Comparison of ENCODE assay signal across 8 cellular contexts in genomic region chr2:74502720-74503505, GRCh38. TPM values are rescaled to one million over a fixed set of nuclear protein-coding genes. Genes with fewer than 3 reads are reported as not detected.
DNase-seq lines count a peak whose midpoint lies in the region; ATAC-seq and TF ChIP-seq lines count a peak whose summit lies in the region.

No MANE protein-coding gene starts in this region.

- in situ Hi-C loops in Panc1 (cut with HindIII; ENCODE audit: low pct_unique_long_range_greater_than_20kb, low sequenced_read_pairs) (no loop called here), astrocyte of the spinal cord (cut with HindIII; ENCODE audit: low sequenced_read_pairs) (no loop called here)

- no peaks in the 10 kb centered on the region for H3K27me3 ChIP-seq in Panc1 (ENCODE audit: control insufficient read depth, insufficient read depth, low read length)
- peaks cover 91% of the 10 kb centered on the region for H3K27me3 ChIP-seq in iPS-20b (ENCODE audit: insufficient read depth, low read length)

- BruUV-seq in Panc1 (replicated peaks; lab: Mats Ljungman, UMichigan) = no TSS peak

- intact Hi-C loops in Panc1 (cut with micrococcal nuclease; ENCODE audit: unreplicated experiment) = loop anchor here (10.0 kb wide), 1 partner anchor 82 kb away; no protein-coding TSS in a partner anchor

- H3K9me3 ChIP-seq in Panc1 (ENCODE audit: control insufficient read depth, insufficient read depth, low read depth, low read length) (no peaks in the 10 kb centered on the region), iPS-20b (ENCODE audit: insufficient read depth, low read depth, low read length) (peaks cover 3% of the 10 kb centered on the region; the same call in 1 of the 2 replicates)

- H3K27ac ChIP-seq in Panc1 (ENCODE audit: low read length) (peak overlapping the region; percentile 98), iPS-20b (ENCODE audit: low read length) (no peak overlapping the region), skin epidermis (peak overlapping the region in 20 of 21 experiments; percentile 8 to 92 (median 78))

- CTCF ChIA-PET in Panc1 (lab: Charles Lee) = interaction anchor here (0.6 kb wide), 1 partner anchor 82 kb away, joined by 7 read pairs; no protein-coding TSS in a partner anchor

- H3K4me3 ChIP-seq in Panc1 (ENCODE audit: low read depth in 2 of 2, low read length in 2 of 2) = peak overlapping the region; percentile 86 to 94
- peak overlapping the region; percentile 42 for H3K4me3 ChIP-seq in astrocyte of the spinal cord (ENCODE audit: low read depth, low read length)
- peak overlapping the region; percentile 66 for H3K4me3 ChIP-seq in iPS-20b (ENCODE audit: low read length)
- H3K4me3 ChIP-seq in skin epidermis = peak overlapping the region; percentile 35 to 58 (median 52)

- no peak overlapping the region for H3K9ac ChIP-seq in iPS-20b (ENCODE audit: low read depth, low read length)

- POLR2A ChIA-PET in Panc1 (lab: Charles Lee) = no interaction called here

- peak; percentile 57 for DNase-seq in NCI-H748 (lab: John Stamatoyannopoulos, UW; ENCODE audit: unreplicated experiment)
- DNase-seq in NCI-H748 treated with DMSO at 0.1 percent for 48 hours (lab: John Stamatoyannopoulos, UW) = no peak
- no peak for DNase-seq in Panc1 (ENCODE audit: low read depth, low spot score)
- DNase-seq in astrocyte of the spinal cord (ENCODE audit: low read depth, low spot score) = peak; percentile 83
- no peak for DNase-seq in central memory CD4-positive, alpha-beta T cell

- peaks cover 2% of the 10 kb centered on the region for H3K36me3 ChIP-seq in Panc1 (ENCODE audit: control insufficient read depth, insufficient read depth, low read length)
- H3K36me3 ChIP-seq in iPS-20b (ENCODE audit: insufficient read depth, low read depth, low read length) = peaks cover 11% of the 10 kb centered on the region; the same call in 1 of the 2 replicates

- TF ChIP-seq CTCF in Panc1 (IDR thresholded peaks at IDR 0.05) (peak; percentile 85), astrocyte of the spinal cord (IDR thresholded peaks at IDR 0.05; ENCODE audit: low read depth, low read length) (peak; percentile 43)

- ATAC-seq in HG02623 (IDR thresholded peaks at IDR 0.05; ENCODE audit: unreplicated experiment) (peak; percentile 29), Panc1 (peak; percentile 56)

- H3K4me1 ChIP-seq in Panc1 (ENCODE audit: control insufficient read depth, insufficient read depth, low read length) = peaks cover 55% of the 10 kb centered on the region
- H3K4me1 ChIP-seq in iPS-20b (ENCODE audit: insufficient read depth, low read length) = peaks cover 7% of the 10 kb centered on the region; the same call in 1 of the 2 replicates

RNA-seq across cellular contexts. Expression of gene LBX2, which starts 3.5 kb away (rescaled TPM):
- 9.6 TPM for total RNA-seq in Panc1 (2021; ENCODE audit: unreplicated experiment)
- 13.6 TPM for polyA plus RNA-seq in Panc1 (2012; ENCODE audit: insufficient read length)

RNA-seq across cellular contexts. Expression of gene PCGF1, which starts 4.6 kb away (rescaled TPM):
- total RNA-seq in Panc1 (2021; ENCODE audit: unreplicated experiment) = 36.8 TPM
- 27.7 TPM for polyA plus RNA-seq in Panc1 (2012; ENCODE audit: insufficient read length)

RNA-seq across cellular contexts. Expression of gene TLX2, which starts 11.3 kb away (rescaled TPM):
- total RNA-seq in Panc1 (2021; ENCODE audit: unreplicated experiment) = not detected
- polyA plus RNA-seq in Panc1 (2012; ENCODE audit: insufficient read length) = 0.17 TPM

RNA-seq across cellular contexts. Expression of gene TTC31, which starts 20.0 kb away (rescaled TPM):
- 38.7 TPM for total RNA-seq in Panc1 (2021; ENCODE audit: unreplicated experiment)
- polyA plus RNA-seq in Panc1 (2012; ENCODE audit: insufficient read length) = 36.1 TPM

RNA-seq across cellular contexts. Expression of gene CCDC142, which starts 20.1 kb away (rescaled TPM):
- total RNA-seq in Panc1 (2021; ENCODE audit: unreplicated experiment) = 24.2 TPM
- polyA plus RNA-seq in Panc1 (2012; ENCODE audit: insufficient read length) = 13.1 TPM

Comparison
In these comparisons a context has a peak if more than half of its experiments do, and no peak if none do; other contexts are left out.
1. DNase-seq: peak in NCI-H748 (single experiment) and astrocyte of the spinal cord (single experiment); none in NCI-H748 treated with DMSO at 0.1 percent for 48 hours (single experiment), Panc1 (single experiment) and central memory CD4-positive, alpha-beta T cell (single experiment).
2. Peak in every context shown above with its lines, with median percentiles within 50 percentile points of each other: H3K4me3 ChIP-seq.